In genomic region chr9:113426701-113427100, GRCh38 we compare ENCODE assay signal across 17 cellular contexts. TPM values are rescaled to one million over a fixed set of nuclear protein-coding genes. Genes with fewer than 3 reads are reported as not detected.
DNase-seq lines count a peak whose midpoint lies in the region; ATAC-seq and TF ChIP-seq lines count a peak whose summit lies in the region.
"Had no signal": no experiment of that assay in that cellular context is flagged by ENCODE, and none has a peak within 500 bp of the region (broad histone marks: within the 10 kb centered on the region; RNA-seq: fewer than 3 reads in every experiment).

No MANE protein-coding gene starts in this region.

- H3K9me3 ChIP-seq in Caco-2 (no peaks in the 10 kb centered on the region), Loucy (ENCODE audit: insufficient read depth, low read depth, low read length) (no peaks in the 10 kb centered on the region)
- H3K9me3 ChIP-seq: A549, HAP-1 had no signal

- DNase-seq in Caco-2 (no peak), fibroblast of pulmonary artery (ENCODE audit: low read depth) (peak; percentile 51)
- DNase-seq in NK-92 treated with Interleukin-12 subunit alpha and Interleukin-12 subunit beta, amount 100 ng/mL, for 24 hours (lab: John Stamatoyannopoulos, UW): no peak
- DNase-seq: 8988T; ACHN; C1 segment of cervical spinal cord; CD4-positive, alpha-beta memory T cell; COR-L47; DMS153; DND-41; GOT3; HFFc6 had no signal

- H3K4me3 ChIP-seq in Caco-2 (ENCODE audit: low read depth, low read length) (no peak overlapping the region), Loucy (ENCODE audit: low read length, poor library complexity, severe bottlenecking) (peak overlapping the region; percentile 63), fibroblast of pulmonary artery (replicated peaks; ENCODE audit: low read depth, low read length) (no peak overlapping the region)
- H3K4me3 ChIP-seq: A549, HAP-1 had no signal

- no peaks in the 10 kb centered on the region for H3K36me3 Mint-ChIP-seq in Caco-2 (ENCODE audit: insufficient read depth, unreplicated experiment)
- H3K36me3 Mint-ChIP-seq: CD4-positive, alpha-beta memory T cell had no signal

- H2AFZ ChIP-seq in Loucy (ENCODE audit: low read length): no peak overlapping the region

- no peaks in the 10 kb centered on the region for H3K36me3 ChIP-seq in Caco-2 (ENCODE audit: control insufficient read depth, insufficient read depth, low read length)
- H3K36me3 ChIP-seq in Loucy (ENCODE audit: insufficient read depth, low read length): no peaks in the 10 kb centered on the region
- H3K36me3 ChIP-seq: HAP-1 had no signal

- peak overlapping the region; percentile 70 for H3K9ac ChIP-seq in Loucy (ENCODE audit: low read depth, low read length, poor library complexity, severe bottlenecking)

- H3K9me2 ChIP-seq in Loucy (replicated peaks; ENCODE audit: low read depth, low read length): no peaks in the 10 kb centered on the region

- intact Hi-C loops in Caco-2 (cut with micrococcal nuclease; ENCODE audit: unreplicated experiment): no loop called here

- no peaks in the 10 kb centered on the region for H4K20me1 ChIP-seq in Loucy (ENCODE audit: insufficient read depth, low read length, poor library complexity, severe bottlenecking)

- no peaks in the 10 kb centered on the region for H3K27me3 ChIP-seq in Caco-2 (replicated peaks; ENCODE audit: control insufficient read depth, insufficient read depth, low read length)
- no peaks in the 10 kb centered on the region for H3K27me3 ChIP-seq in Loucy (ENCODE audit: insufficient read depth, low read length, poor library complexity, severe bottlenecking)

- H3K79me2 ChIP-seq in Loucy (ENCODE audit: insufficient read depth, low read length): no peaks in the 10 kb centered on the region

- no peak for TF ChIP-seq CTCF in Caco-2 (IDR thresholded peaks at IDR 0.05; ENCODE audit: insufficient read depth in 1 of 2, low read depth in 1 of 2, low read length in 1 of 2, severe bottlenecking in 1 of 2, unreplicated experiment in 1 of 2)
- no peak for TF ChIP-seq CTCF in Loucy (conservative IDR thresholded peaks at IDR 0.05; ENCODE audit: low read length)
- TF ChIP-seq CTCF in fibroblast of pulmonary artery (IDR thresholded peaks at IDR 0.05; ENCODE audit: low read length, missing control alignments): no peak

- H3K4me3 Mint-ChIP-seq in Caco-2 (ENCODE audit: unreplicated experiment): no peak overlapping the region
- H3K4me3 Mint-ChIP-seq: CD4-positive, alpha-beta memory T cell; HFFc6 had no signal

- no TSS peak for BruUV-seq in Caco-2 (replicated peaks; lab: Mats Ljungman, UMichigan)

- no peaks in the 10 kb centered on the region for H3K27me3 Mint-ChIP-seq in Caco-2 (ENCODE audit: insufficient read depth, unreplicated experiment)

- no peaks in the 10 kb centered on the region for H3K9me3 Mint-ChIP-seq in Caco-2 (ENCODE audit: unreplicated experiment)
- H3K9me3 Mint-ChIP-seq: CD4-positive, alpha-beta memory T cell; HFFc6 had no signal

- POLR2A ChIA-PET in Caco-2 (lab: Charles Lee): interaction anchor here (1.2 kb wide), 1 partner anchor 16 kb away, joined by 3 read pairs; the partner anchor contains the start of genes C9orf43 and POLE3

- CTCF ChIA-PET in Caco-2 (lab: Charles Lee): no interaction called here

- H3K4me1 ChIP-seq in Caco-2 (no peaks in the 10 kb centered on the region), Loucy (ENCODE audit: insufficient read depth, low read length, poor library complexity, severe bottlenecking) (peaks cover 43% of the 10 kb centered on the region)
- H3K4me1 ChIP-seq: A549, HAP-1 had no signal

- no peaks in the 10 kb centered on the region for H3F3A ChIP-seq in Loucy (ENCODE audit: low read depth)

- peak overlapping the region; percentile 29 for H3K27ac Mint-ChIP-seq in Caco-2 (ENCODE audit: unreplicated experiment)
- H3K27ac Mint-ChIP-seq: CD4-positive, alpha-beta memory T cell; HFFc6 had no signal

- no peaks in the 10 kb centered on the region for H3K4me1 Mint-ChIP-seq in Caco-2 (ENCODE audit: low read depth, unreplicated experiment)
- H3K4me1 Mint-ChIP-seq: CD4-positive, alpha-beta memory T cell had no signal

- H3K4me2 ChIP-seq in Loucy (ENCODE audit: low read depth, low read length, poor library complexity, severe bottlenecking): peak overlapping the region; percentile 87
- H3K4me2 ChIP-seq: A549 had no signal

- ATAC-seq in GM18861 (IDR thresholded peaks at IDR 0.05; ENCODE audit: unreplicated experiment): no peak
- no peak for ATAC-seq in GM21367 (IDR thresholded peaks at IDR 0.05; ENCODE audit: unreplicated experiment)
- ATAC-seq: A549 had no signal

RNA-seq across cellular contexts. Expression of gene C9orf43, which starts 16.2 kb away (rescaled TPM):
- 1.1 and 1.9 TPM in 2 replicates for total RNA-seq in Caco-2 (2022)

RNA-seq across cellular contexts. Expression of gene POLE3, which starts 16.2 kb away (rescaled TPM):
- 48.8 and 57.2 TPM in 2 replicates for total RNA-seq in Caco-2 (2022)

RNA-seq across cellular contexts. Expression of gene ALAD, which starts 25.6 kb away (rescaled TPM):
- total RNA-seq in Caco-2 (2022): 43.6 and 48.8 TPM in 2 replicates

RNA-seq across cellular contexts. Expression of gene RGS3, which starts 36.8 kb away (rescaled TPM):
- 70.8 and 71.1 TPM in 2 replicates for total RNA-seq in Caco-2 (2022)

RNA-seq across cellular contexts. Expression of gene HDHD3, which starts 49.9 kb away (rescaled TPM):
- 60.9 and 64.9 TPM in 2 replicates for total RNA-seq in Caco-2 (2022)
